In the genomic region with DNA sequence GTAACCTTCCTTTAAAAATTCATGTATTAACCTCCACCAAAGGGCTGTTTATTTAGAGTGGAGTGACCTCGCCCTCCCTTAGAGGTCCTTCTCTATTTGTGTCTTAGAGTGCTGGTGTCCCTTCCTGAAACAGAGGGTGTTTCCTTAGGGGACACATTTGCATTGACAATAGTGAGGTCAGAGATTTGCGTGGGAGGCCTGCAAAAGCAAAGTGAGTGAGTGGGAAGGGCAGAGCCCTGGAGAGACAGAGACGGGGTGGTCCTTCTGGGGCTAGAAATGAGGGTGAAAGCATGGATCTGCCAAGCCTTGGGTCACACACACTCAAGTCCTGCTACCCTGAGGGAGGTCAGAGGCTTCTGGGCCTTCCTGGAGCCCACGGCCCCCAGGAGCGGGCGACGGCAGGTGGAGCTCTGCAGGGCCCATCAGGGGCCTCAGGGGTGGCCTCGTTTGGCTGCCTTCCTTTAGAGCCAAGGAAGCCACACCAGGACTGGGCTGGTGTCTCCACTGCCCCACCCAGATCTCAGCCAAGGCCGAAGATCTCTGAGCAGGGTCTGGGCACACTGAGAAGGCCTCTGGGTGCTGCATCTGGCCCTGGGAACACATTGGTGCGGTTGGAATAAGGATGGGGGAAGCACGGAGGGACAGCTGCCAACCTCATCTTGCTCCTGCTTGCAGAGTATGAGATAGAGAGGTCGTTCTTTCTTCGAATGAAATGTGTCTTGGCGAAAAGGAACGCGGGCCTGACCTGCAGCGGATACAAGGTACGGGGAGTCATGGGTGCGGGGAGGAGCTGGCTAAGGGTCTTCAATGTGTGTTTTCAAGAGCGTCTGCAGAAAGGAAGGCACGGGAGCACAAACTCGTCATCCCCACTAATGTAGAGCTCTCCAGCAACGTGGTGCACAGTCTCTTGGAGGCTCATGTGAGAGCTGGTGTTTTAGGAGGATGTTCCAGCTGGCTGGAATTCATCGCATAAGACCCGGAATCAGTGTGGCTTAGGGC, we compare ENCODE assay signal across 26 cellular contexts. TPM values are rescaled to one million over a fixed set of nuclear protein-coding genes. Genes with fewer than 3 reads are reported as not detected.
"Had no signal": no experiment of that assay in that cellular context is flagged by ENCODE, and none has a peak within 500 bp of the region (broad histone marks: within the 10 kb centered on the region; RNA-seq: fewer than 3 reads in every experiment).

No MANE protein-coding gene starts in this region.

- H3K27me3 ChIP-seq: colonic mucosa, uterus had no signal

- H3K27ac ChIP-seq: breast epithelium, colonic mucosa, dorsolateral prefrontal cortex, esophagus muscularis mucosa, hepatocyte, transverse colon, uterus had no signal

- H3K4me1 ChIP-seq: breast epithelium, colonic mucosa, esophagus muscularis mucosa, uterus had no signal

- H3K9me3 ChIP-seq: breast epithelium, colonic mucosa, esophagus muscularis mucosa, transverse colon, uterus had no signal

- FAIRE-seq: frontal cortex had no signal

- H3K79me2 ChIP-seq: hepatocyte had no signal

- ATAC-seq: activated CD4-positive, alpha-beta T cell treated with anti-CD3 and anti-CD28 coated beads for 36 hours; activated T-cell treated with anti-CD3 and anti-CD28 coated beads, Interleukin-2, amount 50 U/mL, for 4 hours; effector memory CD8-positive, alpha-beta T cell; left ventricle myocardium superior; WTC11 had no signal

- H3K36me3 ChIP-seq: breast epithelium, colonic mucosa, esophagus muscularis mucosa, transverse colon, uterus had no signal

- H2AFZ ChIP-seq: hepatocyte had no signal

- DNase-seq: activated CD4-positive, alpha-beta T cell treated with anti-CD3 and anti-CD28 coated beads for 36 hours; activated CD4-positive, alpha-beta T cell treated with anti-CD3 and anti-CD28 coated beads, Interleukin-2, amount 50 U/mL, for 48 hours; activated CD8-positive, alpha-beta memory T cell treated with anti-CD3 and anti-CD28 coated beads, Interleukin-2, amount 50 U/mL, for 48 hours; activated naive CD4-positive, alpha-beta T cell treated with anti-CD3 and anti-CD28 coated beads for 36 hours; activated naive CD8-positive, alpha-beta T cell treated with anti-CD3 and anti-CD28 coated beads, Interleukin-2, amount 10 ng/mL, durations not matched to agents 7 days and 5 days; activated T-cell treated with anti-CD3 and anti-CD28 coated beads, Interleukin-2, amount 50 U/mL, for 4 hours; amniotic stem cell; colonic mucosa; effector memory CD8-positive, alpha-beta T cell; glutamatergic neuron; left ventricle myocardium superior; nephron progenitor cell; nucleus accumbens; stimulated activated CD4-positive, alpha-beta T cell treated with anti-CD3 and anti-CD28 coated beads, Interleukin-12 subunit alpha, Interleukin-12 subunit beta, amount 100 ng/mL, for 4 hours; stimulated activated CD4-positive, alpha-beta T cell treated with anti-CD3 and anti-CD28 coated beads, Interleukin-4, amount 100 ng/mL, for 4 hours; T-helper 1 cell; transverse colon; uterus had no signal

- H3K4me3 ChIP-seq: breast epithelium, colonic mucosa, dorsolateral prefrontal cortex, esophagus muscularis mucosa, hepatocyte, transverse colon, uterus had no signal

- H3K4me2 ChIP-seq: hepatocyte had no signal

RNA-seq across cellular contexts. Expression of a gene that starts 23.8 kb away (rescaled TPM):
- total RNA-seq: activated CD8-positive, alpha-beta memory T cell treated with anti-CD3 and anti-CD28 coated beads for 36 hours; activated naive CD8-positive, alpha-beta T cell treated with anti-CD3 and anti-CD28 coated beads, Interleukin-2, amount 10 ng/mL, durations not matched to agents 7 days and 5 days; frontal cortex; left ventricle myocardium superior; mononuclear cell had no signal
